Comparison of ENCODE assay signal across 2 cellular contexts in genomic region chr2:27024188-27024587, GRCh38.
TF ChIP-seq lines count a peak whose summit lies in the region.

No MANE protein-coding gene starts in this region.

TF ChIP-seq in SK-N-SH, 30 proteins besides CTCF, POLR2A, EP300 and RAD21 (continued from another document):
- TF ChIP-seq MAX (IDR thresholded peaks at IDR 0.05; ENCODE audit: low read depth) (no peak), RFX5 (IDR thresholded peaks at IDR 0.05; ENCODE audit: low read length) (no peak)

TF ChIP-seq in SK-N-SH treated with all-trans-retinoic acid at 6 μM for 48 hours, 23 proteins besides CTCF, POLR2A, EP300 and RAD21 (continued from another document):
- TF ChIP-seq TSHZ2 (CRISPR knock-in tag; IDR thresholded peaks at IDR 0.05) (no peak), ZNF8 (CRISPR knock-in tag; IDR thresholded peaks at IDR 0.05) (no peak), ARNTL (CRISPR knock-in tag; IDR thresholded peaks at IDR 0.05; ENCODE audit: borderline replicate concordance, low read depth) (no peak), CSDC2 (CRISPR knock-in tag; IDR thresholded peaks at IDR 0.05) (no peak), ESRRG (CRISPR knock-in tag; IDR thresholded peaks at IDR 0.05) (no peak), TCF4 (CRISPR knock-in tag; IDR thresholded peaks at IDR 0.05; ENCODE audit: borderline replicate concordance) (no peak), SNAI2 (CRISPR knock-in tag; IDR thresholded peaks at IDR 0.05) (no peak), PATZ1 (CRISPR knock-in tag; IDR thresholded peaks at IDR 0.05; ENCODE audit: borderline replicate concordance) (no peak), POU6F1 (CRISPR knock-in tag; IDR thresholded peaks at IDR 0.05; ENCODE audit: borderline replicate concordance, low read depth) (no peak), PPARA (CRISPR knock-in tag; IDR thresholded peaks at IDR 0.05; ENCODE audit: borderline replicate concordance) (no peak), ZNF565 (CRISPR knock-in tag; conservative IDR thresholded peaks at IDR 0.05; ENCODE audit: low read depth) (no peak), ZC3H10 (CRISPR knock-in tag; IDR thresholded peaks at IDR 0.05) (no peak), TOX (CRISPR knock-in tag; IDR thresholded peaks at IDR 0.05; ENCODE audit: borderline replicate concordance) (no peak)
